ENCODE assay signal across 8 cellular contexts in genomic region chr17:7862692-7863437, GRCh38. TPM values are rescaled to one million over a fixed set of nuclear protein-coding genes. Genes with fewer than 3 reads are reported as not detected.
DNase-seq lines count a peak whose midpoint lies in the region; ATAC-seq and TF ChIP-seq lines count a peak whose summit lies in the region.

No MANE protein-coding gene starts in this region.

- H3K4me3 Mint-ChIP-seq in activated CD4-positive, alpha-beta memory T cell treated with anti-CD3 and anti-CD28 coated beads for 36 hours: no peak overlapping the region
- no peak overlapping the region for H3K4me3 Mint-ChIP-seq in activated CD4-positive, alpha-beta memory T cell treated with anti-CD3 and anti-CD28 coated beads, Interleukin-2, amount 10 ng/mL, durations not matched to agents 7 days and 5 days
- no peak overlapping the region for H3K4me3 Mint-ChIP-seq in activated CD8-positive, alpha-beta T cell treated with anti-CD3 and anti-CD28 coated beads for 36 hours

- POLR2A ChIA-PET in activated CD4-positive, alpha-beta memory T cell treated with anti-CD3 and anti-CD28 coated beads for 36 hours (lab: Charles Lee): no interaction called here
- POLR2A ChIA-PET in activated CD4-positive, alpha-beta memory T cell treated with anti-CD3 and anti-CD28 coated beads, Interleukin-2, amount 10 ng/mL, durations not matched to agents 7 days and 5 days (lab: Charles Lee): interaction anchor here (1.1 to 2.7 kb wide), 2 partner anchors 28 to 128 kb away, joined by 3 to 7 read pairs; no protein-coding TSS in a partner anchor
- POLR2A ChIA-PET in activated CD8-positive, alpha-beta T cell treated with anti-CD3 and anti-CD28 coated beads for 36 hours (lab: Charles Lee): interaction anchor here (0.6 to 1.9 kb wide), 4 partner anchors 20 to 49 kb away, joined by 3 to 5 read pairs (median 4); no protein-coding TSS in a partner anchor

- ATAC-seq in activated CD8-positive, alpha-beta T cell treated with anti-CD3 and anti-CD28 coated beads for 36 hours: no peak
- ATAC-seq in foreskin keratinocyte: no peak
- ATAC-seq in sciatic nerve: no peak
- no peak for ATAC-seq in activated CD4-positive, CD25-positive, alpha-beta regulatory T cell treated with anti-CD3 and anti-CD28 coated beads, Interleukin-2, amount 50 U/mL, for 24 hours
- ATAC-seq in GM19351 (IDR thresholded peaks at IDR 0.05; ENCODE audit: unreplicated experiment): no peak

- TF ChIP-seq CTCF in activated CD8-positive, alpha-beta T cell treated with anti-CD3 and anti-CD28 coated beads for 36 hours (IDR thresholded peaks at IDR 0.05): peak; percentile 96
- TF ChIP-seq CTCF in foreskin keratinocyte (conservative IDR thresholded peaks at IDR 0.05): peak; percentile 85

- H3K27ac ChIP-seq in foreskin keratinocyte: no peak overlapping the region

- peaks cover 16% of the 10 kb centered on the region for H3K4me1 Mint-ChIP-seq in activated CD4-positive, alpha-beta memory T cell treated with anti-CD3 and anti-CD28 coated beads for 36 hours (ENCODE audit: low read depth)
- peaks cover 11% of the 10 kb centered on the region for H3K4me1 Mint-ChIP-seq in activated CD4-positive, alpha-beta memory T cell treated with anti-CD3 and anti-CD28 coated beads, Interleukin-2, amount 10 ng/mL, durations not matched to agents 7 days and 5 days
- H3K4me1 Mint-ChIP-seq in activated CD8-positive, alpha-beta T cell treated with anti-CD3 and anti-CD28 coated beads for 36 hours (ENCODE audit: low read depth): peaks cover 33% of the 10 kb centered on the region

- H3K27me3 Mint-ChIP-seq in activated CD4-positive, alpha-beta memory T cell treated with anti-CD3 and anti-CD28 coated beads for 36 hours: no peaks in the 10 kb centered on the region
- H3K27me3 Mint-ChIP-seq in activated CD4-positive, alpha-beta memory T cell treated with anti-CD3 and anti-CD28 coated beads, Interleukin-2, amount 10 ng/mL, durations not matched to agents 7 days and 5 days: no peaks in the 10 kb centered on the region
- H3K27me3 Mint-ChIP-seq in activated CD8-positive, alpha-beta T cell treated with anti-CD3 and anti-CD28 coated beads for 36 hours: no peaks in the 10 kb centered on the region

- CTCF ChIA-PET in activated CD4-positive, alpha-beta memory T cell treated with anti-CD3 and anti-CD28 coated beads for 36 hours (lab: Charles Lee): interaction anchor here (0.6 to 9.3 kb wide), 20 partner anchors 9 to 465 kb away, joined by 3 to 134 read pairs (median 6); partner anchors contain the start of genes CNTROB and TRAPPC1
- CTCF ChIA-PET in activated CD4-positive, alpha-beta memory T cell treated with anti-CD3 and anti-CD28 coated beads, Interleukin-2, amount 10 ng/mL, durations not matched to agents 7 days and 5 days (lab: Charles Lee): interaction anchor here (0.7 to 6.7 kb wide), 21 partner anchors 8 to 247 kb away, joined by 3 to 81 read pairs (median 6); partner anchors contain the start of gene CNTROB
- CTCF ChIA-PET in activated CD8-positive, alpha-beta T cell treated with anti-CD3 and anti-CD28 coated beads for 36 hours (lab: Charles Lee): interaction anchor here (0.7 to 6.1 kb wide), 25 partner anchors 9 to 197 kb away, joined by 3 to 78 read pairs (median 4); no protein-coding TSS in a partner anchor

- peaks cover 18% of the 10 kb centered on the region for H3K4me1 ChIP-seq in foreskin keratinocyte

- intact Hi-C loops in activated CD4-positive, alpha-beta memory T cell treated with anti-CD3 and anti-CD28 coated beads for 36 hours (cut with micrococcal nuclease): loop anchor here (1.0 kb wide), 1 partner anchor 125 kb away; no protein-coding TSS in a partner anchor
- intact Hi-C loops in activated CD8-positive, alpha-beta T cell treated with anti-CD3 and anti-CD28 coated beads for 36 hours (cut with micrococcal nuclease): loop anchor here (2.0 to 5.0 kb wide), 2 partner anchors 34 to 126 kb away; no protein-coding TSS in a partner anchor
- intact Hi-C loops in sciatic nerve (cut with DNase I): loop anchor here (10.0 kb wide), 1 partner anchor 122 kb away; no protein-coding TSS in a partner anchor

- H3K27me3 ChIP-seq in foreskin keratinocyte: no peaks in the 10 kb centered on the region

- H3K27ac Mint-ChIP-seq in activated CD4-positive, alpha-beta memory T cell treated with anti-CD3 and anti-CD28 coated beads for 36 hours: no peak overlapping the region
- no peak overlapping the region for H3K27ac Mint-ChIP-seq in activated CD4-positive, alpha-beta memory T cell treated with anti-CD3 and anti-CD28 coated beads, Interleukin-2, amount 10 ng/mL, durations not matched to agents 7 days and 5 days
- no peak overlapping the region for H3K27ac Mint-ChIP-seq in activated CD8-positive, alpha-beta T cell treated with anti-CD3 and anti-CD28 coated beads for 36 hours

- no peaks in the 10 kb centered on the region for H3K9me3 Mint-ChIP-seq in activated CD4-positive, alpha-beta memory T cell treated with anti-CD3 and anti-CD28 coated beads for 36 hours
- H3K9me3 Mint-ChIP-seq in activated CD4-positive, alpha-beta memory T cell treated with anti-CD3 and anti-CD28 coated beads, Interleukin-2, amount 10 ng/mL, durations not matched to agents 7 days and 5 days: no peaks in the 10 kb centered on the region
- H3K9me3 Mint-ChIP-seq in activated CD8-positive, alpha-beta T cell treated with anti-CD3 and anti-CD28 coated beads for 36 hours: no peaks in the 10 kb centered on the region

- peak; percentile 39 for DNase-seq in activated CD4-positive, alpha-beta memory T cell treated with anti-CD3 and anti-CD28 coated beads for 36 hours
- no peak for DNase-seq in activated CD4-positive, alpha-beta memory T cell treated with anti-CD3 and anti-CD28 coated beads, Interleukin-2, amount 10 ng/mL, durations not matched to agents 7 days and 5 days
- DNase-seq in MV-4-11 (lab: John Stamatoyannopoulos, UW) (peak; percentile 5), foreskin keratinocyte (peak in 1 of 2 donors; percentile 46), sciatic nerve (ENCODE audit: low spot score) (peak; percentile 75)
- DNase-seq in activated CD8-positive, alpha-beta T cell treated with anti-CD3 and anti-CD28 coated beads for 36 hours: peak; percentile 70

- peaks cover 14% of the 10 kb centered on the region for H3K36me3 Mint-ChIP-seq in activated CD4-positive, alpha-beta memory T cell treated with anti-CD3 and anti-CD28 coated beads for 36 hours
- peaks cover 22% of the 10 kb centered on the region for H3K36me3 Mint-ChIP-seq in activated CD4-positive, alpha-beta memory T cell treated with anti-CD3 and anti-CD28 coated beads, Interleukin-2, amount 10 ng/mL, durations not matched to agents 7 days and 5 days (ENCODE audit: low read depth)
- peaks cover 36% of the 10 kb centered on the region for H3K36me3 Mint-ChIP-seq in activated CD8-positive, alpha-beta T cell treated with anti-CD3 and anti-CD28 coated beads for 36 hours (ENCODE audit: low read depth)

RNA-seq across cellular contexts. Expression of gene CYB5D1, which starts 5.1 kb away (rescaled TPM):
- 1 to 10 TPM; 6.0 to 6.9 TPM for total RNA-seq in activated CD4-positive, alpha-beta memory T cell treated with anti-CD3 and anti-CD28 coated beads for 36 hours
- total RNA-seq in activated CD4-positive, alpha-beta memory T cell treated with anti-CD3 and anti-CD28 coated beads, Interleukin-2, amount 10 ng/mL, durations not matched to agents 7 days and 5 days: 1 to 10 TPM; 5.3 to 7.5 TPM
- 10 to 100 TPM; 13.5 to 16.2 TPM for total RNA-seq in activated CD8-positive, alpha-beta T cell treated with anti-CD3 and anti-CD28 coated beads for 36 hours
- total RNA-seq in foreskin keratinocyte: 8.9 and 10.2 TPM in 2 replicates
- 4.8 and 6.6 TPM in 2 replicates for polyA plus RNA-seq in foreskin keratinocyte
- total RNA-seq in sciatic nerve: 13.3 TPM

RNA-seq across cellular contexts. Expression of gene NAA38, which starts 5.5 kb away (rescaled TPM):
- total RNA-seq in activated CD4-positive, alpha-beta memory T cell treated with anti-CD3 and anti-CD28 coated beads for 36 hours: 10 to 100 TPM; 68.2 to 74.7 TPM
- 10 to 100 TPM; 69.8 to 76.9 TPM for total RNA-seq in activated CD4-positive, alpha-beta memory T cell treated with anti-CD3 and anti-CD28 coated beads, Interleukin-2, amount 10 ng/mL, durations not matched to agents 7 days and 5 days
- total RNA-seq in activated CD8-positive, alpha-beta T cell treated with anti-CD3 and anti-CD28 coated beads for 36 hours: 10 to 100 TPM; 72.8 to 77.2 TPM
- total RNA-seq in foreskin keratinocyte (119 and 136 TPM in 2 replicates), sciatic nerve (53.5 TPM)
- polyA plus RNA-seq in foreskin keratinocyte: 143 and 146 TPM in 2 replicates

RNA-seq across cellular contexts. Expression of gene TMEM88, which starts 8.0 kb away (rescaled TPM):
- total RNA-seq in activated CD4-positive, alpha-beta memory T cell treated with anti-CD3 and anti-CD28 coated beads for 36 hours: 1 to 10 TPM; 2.2 to 2.4 TPM
- total RNA-seq in activated CD4-positive, alpha-beta memory T cell treated with anti-CD3 and anti-CD28 coated beads, Interleukin-2, amount 10 ng/mL, durations not matched to agents 7 days and 5 days: 1 to 10 TPM in 1 of 2 experiments, under 1 TPM in 1; 0.78 to 1.5 TPM
- total RNA-seq in activated CD8-positive, alpha-beta T cell treated with anti-CD3 and anti-CD28 coated beads for 36 hours: 1 to 10 TPM; 2.4 to 2.9 TPM
- total RNA-seq in foreskin keratinocyte (0.58 and 0.67 TPM in 2 replicates), sciatic nerve (18.5 TPM)
- polyA plus RNA-seq in foreskin keratinocyte: 0.65 and 1.3 TPM in 2 replicates

RNA-seq across cellular contexts. Expression of gene CHD3, which starts 25.7 kb away (rescaled TPM):
- 100 to 1,000 TPM; 120 to 133 TPM for total RNA-seq in activated CD4-positive, alpha-beta memory T cell treated with anti-CD3 and anti-CD28 coated beads for 36 hours
- total RNA-seq in activated CD4-positive, alpha-beta memory T cell treated with anti-CD3 and anti-CD28 coated beads, Interleukin-2, amount 10 ng/mL, durations not matched to agents 7 days and 5 days: 100 to 1,000 TPM; 127 to 131 TPM
- total RNA-seq in activated CD8-positive, alpha-beta T cell treated with anti-CD3 and anti-CD28 coated beads for 36 hours: 100 to 1,000 TPM; 130 to 139 TPM
- total RNA-seq in foreskin keratinocyte (89.8 and 91.3 TPM in 2 replicates), sciatic nerve (138 TPM)
- 66.8 and 76.4 TPM in 2 replicates for polyA plus RNA-seq in foreskin keratinocyte

RNA-seq across cellular contexts. Expression of gene KDM6B, which starts 28.8 kb away (rescaled TPM):
- 10 to 100 TPM; 44.1 to 49.6 TPM for total RNA-seq in activated CD4-positive, alpha-beta memory T cell treated with anti-CD3 and anti-CD28 coated beads for 36 hours
- total RNA-seq in activated CD4-positive, alpha-beta memory T cell treated with anti-CD3 and anti-CD28 coated beads, Interleukin-2, amount 10 ng/mL, durations not matched to agents 7 days and 5 days: 10 to 100 TPM; 20.9 to 23.7 TPM
- 10 to 100 TPM; 49.2 to 53.8 TPM for total RNA-seq in activated CD8-positive, alpha-beta T cell treated with anti-CD3 and anti-CD28 coated beads for 36 hours
- total RNA-seq in foreskin keratinocyte (4.5 and 6.4 TPM in 2 replicates), sciatic nerve (41.0 TPM)
- polyA plus RNA-seq in foreskin keratinocyte: 2.4 and 2.6 TPM in 2 replicates
